Comparison of ENCODE assay signal across 9 cellular contexts in the genomic region with DNA sequence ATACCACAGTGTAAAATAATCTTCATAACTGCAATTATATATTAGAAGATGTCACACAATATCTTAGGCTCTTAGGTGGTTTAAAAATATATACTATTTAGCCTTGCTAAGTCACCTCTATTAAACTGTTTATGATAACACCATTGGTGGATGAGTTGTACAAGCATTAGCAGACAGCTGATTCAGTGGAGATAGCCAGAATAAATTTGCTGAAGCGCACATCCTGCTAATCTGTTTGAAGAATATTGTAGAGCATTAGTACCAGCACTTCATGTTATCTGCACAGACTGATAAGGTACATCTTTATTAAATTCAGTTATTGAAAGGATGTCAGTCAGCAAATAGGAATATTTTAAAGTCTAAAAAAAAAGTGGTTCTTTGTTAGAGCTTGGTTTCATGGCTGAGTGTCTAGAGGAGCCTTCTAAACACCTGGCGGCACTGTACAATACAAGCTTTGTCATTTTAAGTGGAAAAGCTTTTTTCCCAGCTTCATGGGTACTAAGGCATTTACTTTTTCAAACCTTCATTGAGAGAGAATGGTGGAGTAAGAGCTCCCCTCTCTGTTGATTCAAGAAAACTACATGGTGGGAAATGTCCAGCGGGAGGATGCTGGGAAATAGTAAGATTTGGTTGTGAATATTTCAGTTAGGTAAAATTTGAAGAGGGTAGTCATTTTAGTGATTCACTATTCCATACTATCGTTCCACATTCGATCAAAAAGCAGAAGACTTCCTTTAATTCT.
DNase-seq lines count a peak whose midpoint lies in the region; ATAC-seq and TF ChIP-seq lines count a peak whose summit lies in the region.
"Had no signal": no experiment of that assay in that cellular context is flagged by ENCODE, and none has a peak within 500 bp of the region (broad histone marks: within the 10 kb centered on the region; RNA-seq: fewer than 3 reads in every experiment).

No MANE protein-coding gene starts in this region.

- H3K4me1 ChIP-seq in neuronal stem cell (ENCODE audit: control insufficient read depth in 2 of 2, insufficient read depth in 1 of 2, low read depth in 1 of 2, low read length in 2 of 2) (peaks cover 0 to 4% of the 10 kb centered on the region in 2 donors), body of pancreas (no peaks in the 10 kb centered on the region)

- DNase-seq in DMS 273 (lab: John Stamatoyannopoulos, UW; ENCODE audit: unreplicated experiment) (peak; percentile 27), DMS 273 treated with DMSO at 0.1 percent for 48 hours (lab: John Stamatoyannopoulos, UW) (no peak), NCI-H146 treated with DMSO at 0.1 percent for 48 hours (lab: John Stamatoyannopoulos, UW; ENCODE audit: unreplicated experiment) (peak; percentile 80), choroid plexus epithelial cell (ENCODE audit: low read depth) (peak; percentile 64), neuronal stem cell (ENCODE audit: low spot score) (peak; percentile 50), body of pancreas (no peak)
- DNase-seq: KG1 had no signal

- H3K27me3 ChIP-seq in neuronal stem cell (ENCODE audit: control insufficient read depth in 3 of 3, insufficient read depth in 3 of 3, low read depth in 1 of 3, low read length in 3 of 3), result no peaks in the 10 kb centered on the region
- no peaks in the 10 kb centered on the region for H3K27me3 ChIP-seq in body of pancreas

- no peak overlapping the region for H4K8ac ChIP-seq in neuronal stem cell (ENCODE audit: low read depth, low read length)

- H3K27ac ChIP-seq in neuronal stem cell (replicated peaks; ENCODE audit: low read length) (no peak overlapping the region), body of pancreas (no peak overlapping the region)

- no peak overlapping the region for H3K4me2 ChIP-seq in neuronal stem cell (ENCODE audit: insufficient read depth, low read length, poor library complexity, severe bottlenecking)

- H2BK5ac ChIP-seq in neuronal stem cell (ENCODE audit: low read length), result no peak overlapping the region

- no CpG with 5 or more reads among the region's 5 CpGs for WGBS in neuronal stem cell (ENCODE audit: extremely low coverage in 2 of 2, insufficient read length in 2 of 2, insufficient replicate concordance in 1 of 2), 2 donors
- WGBS in body of pancreas, 2 donors, result 34 to 35% methylated on average over 5 of the region's 5 CpGs

- no peak for TF ChIP-seq POLR2A in body of pancreas (IDR thresholded peaks at IDR 0.05)

- TF ChIP-seq CTCF in choroid plexus epithelial cell (conservative IDR thresholded peaks at IDR 0.05; ENCODE audit: low read depth, low read length), result peak; percentile 62
- no peak for TF ChIP-seq CTCF in body of pancreas (IDR thresholded peaks at IDR 0.05)

- no peak overlapping the region for H2BK15ac ChIP-seq in neuronal stem cell (ENCODE audit: low read length)

- no peak overlapping the region for H3K4ac ChIP-seq in neuronal stem cell (ENCODE audit: low read length)

- no peak overlapping the region for H3K14ac ChIP-seq in neuronal stem cell (ENCODE audit: low read length)

- no peak overlapping the region for H3K4me3 ChIP-seq in choroid plexus epithelial cell (ENCODE audit: low read depth, low read length)
- H3K4me3 ChIP-seq in neuronal stem cell (ENCODE audit: low read length in 2 of 2), result no peak overlapping the region
- no peak overlapping the region for H3K4me3 ChIP-seq in body of pancreas

- no peaks in the 10 kb centered on the region for H3K79me1 ChIP-seq in neuronal stem cell (ENCODE audit: low read depth, low read length)

- H2AK5ac ChIP-seq in neuronal stem cell (ENCODE audit: low read depth, low read length), result no peak overlapping the region

- H4K91ac ChIP-seq in neuronal stem cell (ENCODE audit: low read depth, low read length, poor library complexity), result no peak overlapping the region

- intact Hi-C loops in body of pancreas (cut with DNase I), result no loop called here

- H3K23ac ChIP-seq in neuronal stem cell (ENCODE audit: low read depth, low read length, poor library complexity), result no peak overlapping the region

- H3K9ac ChIP-seq in neuronal stem cell (ENCODE audit: low read depth, low read length, poor library complexity), result no peak overlapping the region

- H2BK120ac ChIP-seq in neuronal stem cell (ENCODE audit: low read depth, low read length), result no peak overlapping the region

- H2BK12ac ChIP-seq in neuronal stem cell (ENCODE audit: low read length), result no peak overlapping the region

- H3K9me3 ChIP-seq in neuronal stem cell (replicated peaks in 1 of 2; ENCODE audit: control insufficient read depth in 2 of 2, insufficient read depth in 1 of 2, low read depth in 1 of 2, low read length in 2 of 2) (no peaks in the 10 kb centered on the region), body of pancreas (no peaks in the 10 kb centered on the region)

- no peak overlapping the region for H2AFZ ChIP-seq in neuronal stem cell (ENCODE audit: low read length)

- no peaks in the 10 kb centered on the region for H3K36me3 ChIP-seq in neuronal stem cell (replicated peaks in 1 of 2; ENCODE audit: control insufficient read depth in 2 of 2, insufficient read depth in 2 of 2, low read length in 2 of 2)
- no peaks in the 10 kb centered on the region for H3K36me3 ChIP-seq in body of pancreas (replicated peaks in 1 of 2; ENCODE audit: insufficient read depth in 1 of 2, low read depth in 2 of 2)

- ATAC-seq in GM18873 (IDR thresholded peaks at IDR 0.05; ENCODE audit: low FRiP score, unreplicated experiment), result no peak
- ATAC-seq in HG03565 (IDR thresholded peaks at IDR 0.05; ENCODE audit: unreplicated experiment), result no peak
- no peak for ATAC-seq in body of pancreas

- H3K18ac ChIP-seq in neuronal stem cell (ENCODE audit: low read length), result no peak overlapping the region

Comparison
In these comparisons a context has a peak if more than half of its experiments do, and no peak if none do; other contexts are left out.
1. DNase-seq: peak in DMS 273 (single experiment), NCI-H146 treated with DMSO at 0.1 percent for 48 hours (single experiment), choroid plexus epithelial cell (single experiment) and neuronal stem cell (single experiment); none in DMS 273 treated with DMSO at 0.1 percent for 48 hours (single experiment) and body of pancreas (0 of 4).